27 cellular contexts compared by ENCODE assay signal in genomic region chrX:154033848-154034247, GRCh38.
"Had no signal": no experiment of that assay in that cellular context is flagged by ENCODE, and none has a peak within 500 bp of the region (broad histone marks: within the 10 kb centered on the region; RNA-seq: fewer than 3 reads in every experiment).

No MANE protein-coding gene starts in this region.

- H3K27ac Mint-ChIP-seq: activated CD8-positive, alpha-beta memory T cell treated with anti-CD3 and anti-CD28 coated beads, Interleukin-2, amount 10 ng/mL, durations not matched to agents 7 days and 5 days; activated CD8-positive, alpha-beta T cell treated with anti-CD3 and anti-CD28 coated beads for 36 hours; mesothelial cell of epicardium had no signal

- FAIRE-seq: frontal cortex, islet of Langerhans, TTC549 had no signal

- H3K27me3 Mint-ChIP-seq: activated CD8-positive, alpha-beta memory T cell treated with anti-CD3 and anti-CD28 coated beads, Interleukin-2, amount 10 ng/mL, durations not matched to agents 7 days and 5 days; activated CD8-positive, alpha-beta T cell treated with anti-CD3 and anti-CD28 coated beads for 36 hours; activated naive CD4-positive, alpha-beta T cell treated with anti-CD3 and anti-CD28 coated beads, Interleukin-2, amount 10 ng/mL, durations not matched to agents 7 days and 5 days; effector memory CD8-positive, alpha-beta T cell; naive thymus-derived CD8-positive, alpha-beta T cell had no signal

- H3K4me1 ChIP-seq: colonic mucosa, prostate gland, upper lobe of right lung had no signal

- H3K9me3 Mint-ChIP-seq: activated CD8-positive, alpha-beta T cell treated with anti-CD3 and anti-CD28 coated beads for 36 hours; activated naive CD4-positive, alpha-beta T cell treated with anti-CD3 and anti-CD28 coated beads, Interleukin-2, amount 10 ng/mL, durations not matched to agents 7 days and 5 days; effector memory CD8-positive, alpha-beta T cell; naive thymus-derived CD8-positive, alpha-beta T cell had no signal

- H3K4me3 Mint-ChIP-seq: activated CD8-positive, alpha-beta memory T cell treated with anti-CD3 and anti-CD28 coated beads, Interleukin-2, amount 10 ng/mL, durations not matched to agents 7 days and 5 days; activated CD8-positive, alpha-beta T cell treated with anti-CD3 and anti-CD28 coated beads for 36 hours; activated naive CD4-positive, alpha-beta T cell treated with anti-CD3 and anti-CD28 coated beads, Interleukin-2, amount 10 ng/mL, durations not matched to agents 7 days and 5 days; effector memory CD8-positive, alpha-beta T cell; mesothelial cell of epicardium had no signal

- ATAC-seq: activated CD8-positive, alpha-beta memory T cell treated with anti-CD3 and anti-CD28 coated beads, Interleukin-2, amount 10 ng/mL, durations not matched to agents 7 days and 5 days; activated CD8-positive, alpha-beta T cell treated with anti-CD3 and anti-CD28 coated beads for 36 hours; effector memory CD8-positive, alpha-beta T cell; left ventricle myocardium superior; naive thymus-derived CD8-positive, alpha-beta T cell; stimulated activated naive CD8-positive, alpha-beta T cell treated with anti-CD3 and anti-CD28 coated beads, Interleukin-15, Interleukin-2, amounts not matched to agents 100 U/mL and 50 U/mL, for 24 hours; upper lobe of right lung had no signal

- H3K27me3 ChIP-seq: colonic mucosa, esophagus muscularis mucosa, ovary, right atrium auricular region, thyroid gland, upper lobe of right lung had no signal

- H3K4me3 ChIP-seq: colonic mucosa, dorsolateral prefrontal cortex, esophagus muscularis mucosa, ovary, prostate gland, right atrium auricular region, thyroid gland, upper lobe of right lung had no signal

- DNase-seq: activated CD4-positive, alpha-beta T cell treated with anti-CD3 and anti-CD28 coated beads for 1 hour; activated CD8-positive, alpha-beta memory T cell treated with anti-CD3 and anti-CD28 coated beads, Interleukin-2, amount 10 ng/mL, durations not matched to agents 7 days and 5 days; activated CD8-positive, alpha-beta T cell treated with anti-CD3 and anti-CD28 coated beads for 36 hours; activated effector memory CD4-positive, alpha-beta T cell treated with anti-CD3 and anti-CD28 coated beads, Interleukin-2, amount 50 U/mL, for 16 hours; activated naive CD4-positive, alpha-beta T cell treated with anti-CD3 and anti-CD28 coated beads, Interleukin-2, amount 10 ng/mL, durations not matched to agents 7 days and 5 days; activated T-cell treated with anti-CD3 and anti-CD28 coated beads for 4 hours; colonic mucosa; dorsolateral prefrontal cortex; effector memory CD8-positive, alpha-beta T cell; head of caudate nucleus; mammary epithelial cell; naive thymus-derived CD8-positive, alpha-beta T cell; ovary; stimulated activated CD4-positive, alpha-beta T cell treated with anti-CD3 and anti-CD28 coated beads, Interleukin-12 subunit alpha, Interleukin-12 subunit beta, amount 100 ng/mL, for 4 hours; stimulated activated CD4-positive, alpha-beta T cell treated with anti-CD3 and anti-CD28 coated beads, Interleukin-4, amount 100 ng/mL, for 4 hours; stimulated activated naive CD8-positive, alpha-beta T cell treated with anti-CD3 and anti-CD28 coated beads, Interleukin-15, Interleukin-2, amounts not matched to agents 100 U/mL and 50 U/mL, for 24 hours; thyroid gland; upper lobe of right lung; WERI-Rb-1 had no signal

- H3K4me1 Mint-ChIP-seq: mesothelial cell of epicardium had no signal

- H3K27ac ChIP-seq: colonic mucosa, esophagus muscularis mucosa, ovary, prostate gland, right atrium auricular region, thyroid gland, upper lobe of right lung, WERI-Rb-1 had no signal

- H3K36me3 ChIP-seq: colonic mucosa, ovary, prostate gland had no signal

- H3K9me3 ChIP-seq: colonic mucosa, esophagus muscularis mucosa, ovary, prostate gland, right atrium auricular region, thyroid gland, upper lobe of right lung had no signal
